9 cellular contexts compared by ENCODE assay signal in genomic region chr15:63497642-63498100, GRCh38. TPM values are rescaled to one million over a fixed set of nuclear protein-coding genes. Genes with fewer than 3 reads are reported as not detected.
A peak's percentile ranks its signal among the peaks of the same experiment; 100 is the strongest.
DNase-seq lines count a peak whose midpoint lies in the region; ATAC-seq and TF ChIP-seq lines count a peak whose summit lies in the region.
"Had no signal": no experiment of that assay in that cellular context is flagged by ENCODE, and none has a peak within 500 bp of the region (broad histone marks: within the 10 kb centered on the region; RNA-seq: fewer than 3 reads in every experiment).

No MANE protein-coding gene starts in this region.

- TF ChIP-seq CTCF in ascending aorta (IDR thresholded peaks at IDR 0.05) (no peak), chondrocyte (IDR thresholded peaks at IDR 0.05) (no peak)

- H3K27ac Mint-ChIP-seq in activated naive CD4-positive, alpha-beta T cell treated with anti-CD3 and anti-CD28 coated beads, Interleukin-2, amount 10 ng/mL, durations not matched to agents 7 days and 5 days = no peak overlapping the region
- H3K27ac Mint-ChIP-seq in chondrocyte (ENCODE audit: unreplicated experiment) = no peak overlapping the region
- H3K27ac Mint-ChIP-seq: activated naive CD8-positive, alpha-beta T cell had no signal

- H3K4me1 Mint-ChIP-seq in activated naive CD4-positive, alpha-beta T cell treated with anti-CD3 and anti-CD28 coated beads, Interleukin-2, amount 10 ng/mL, durations not matched to agents 7 days and 5 days = peaks cover 54% of the 10 kb centered on the region
- H3K4me1 Mint-ChIP-seq in chondrocyte (ENCODE audit: low read depth) = peaks cover 30% of the 10 kb centered on the region

- no peaks in the 10 kb centered on the region for H3K27me3 ChIP-seq in ascending aorta

- peak; percentile 36 for ATAC-seq in GM18498 (IDR thresholded peaks at IDR 0.05; ENCODE audit: unreplicated experiment)

- CTCF ChIA-PET in activated naive CD4-positive, alpha-beta T cell treated with anti-CD3 and anti-CD28 coated beads, Interleukin-2, amount 10 ng/mL, durations not matched to agents 7 days and 5 days (lab: Charles Lee) = interaction anchor here (0.7 to 4.7 kb wide), 13 partner anchors 8 to 101 kb away, joined by 3 to 52 read pairs (median 4); no protein-coding TSS in a partner anchor

- DNase-seq in SIG-M5 treated with dmso at 0.1 percent for 504 hours (lab: John Stamatoyannopoulos, UW; ENCODE audit: unreplicated experiment) (peak; percentile 96), pons (ENCODE audit: low spot score) (peak; percentile 78), ascending aorta (ENCODE audit: low spot score in 2 of 2) (no peak), chondrocyte (ENCODE audit: low spot score) (no peak), dermis blood vessel endothelial cell (no peak), GM03348 (ENCODE audit: low spot score) (no peak)
- peak; percentile 81 for DNase-seq in activated naive CD4-positive, alpha-beta T cell treated with anti-CD3 and anti-CD28 coated beads, Interleukin-2, amount 10 ng/mL, durations not matched to agents 7 days and 5 days

- no peaks in the 10 kb centered on the region for H3K9me3 ChIP-seq in ascending aorta

- peaks cover 3 to 15% of the 10 kb centered on the region in 2 donors for H3K4me1 ChIP-seq in ascending aorta

- H3K4me3 Mint-ChIP-seq in activated naive CD4-positive, alpha-beta T cell treated with anti-CD3 and anti-CD28 coated beads, Interleukin-2, amount 10 ng/mL, durations not matched to agents 7 days and 5 days = no peak overlapping the region
- H3K4me3 Mint-ChIP-seq in chondrocyte (ENCODE audit: unreplicated experiment) = no peak overlapping the region
- H3K4me3 Mint-ChIP-seq: activated naive CD8-positive, alpha-beta T cell had no signal

- H3K4me3 ChIP-seq in ascending aorta = no peak overlapping the region

- no peaks in the 10 kb centered on the region for H3K36me3 ChIP-seq in ascending aorta

- no peaks in the 10 kb centered on the region for H3K27me3 Mint-ChIP-seq in activated naive CD4-positive, alpha-beta T cell treated with anti-CD3 and anti-CD28 coated beads, Interleukin-2, amount 10 ng/mL, durations not matched to agents 7 days and 5 days
- H3K27me3 Mint-ChIP-seq in chondrocyte (ENCODE audit: low read depth) = peaks cover 7% of the 10 kb centered on the region
- H3K27me3 Mint-ChIP-seq: activated naive CD8-positive, alpha-beta T cell had no signal

- peaks cover 5% of the 10 kb centered on the region for H3K36me3 Mint-ChIP-seq in activated naive CD4-positive, alpha-beta T cell treated with anti-CD3 and anti-CD28 coated beads, Interleukin-2, amount 10 ng/mL, durations not matched to agents 7 days and 5 days
- H3K36me3 Mint-ChIP-seq in chondrocyte (ENCODE audit: low read depth) = no peaks in the 10 kb centered on the region
- H3K36me3 Mint-ChIP-seq: activated naive CD8-positive, alpha-beta T cell had no signal

- H3K9me3 Mint-ChIP-seq in activated naive CD4-positive, alpha-beta T cell treated with anti-CD3 and anti-CD28 coated beads, Interleukin-2, amount 10 ng/mL, durations not matched to agents 7 days and 5 days = no peaks in the 10 kb centered on the region
- no peaks in the 10 kb centered on the region for H3K9me3 Mint-ChIP-seq in chondrocyte (ENCODE audit: low read depth)

- intact Hi-C loops in ascending aorta (cut with DNase I) = no loop called here

- no peak overlapping the region for H3K27ac ChIP-seq in ascending aorta

RNA-seq across cellular contexts. Expression of gene USP3, which starts 6.7 kb away (rescaled TPM):
- total RNA-seq in ascending aorta (61.9 TPM), chondrocyte (27.6 to 30.6 TPM (median 28.7 TPM) in 3 replicates), dermis blood vessel endothelial cell (39.7 and 47.6 TPM in 2 replicates)

Comparison
In these comparisons a context has a peak if more than half of its experiments do, and no peak if none do; other contexts are left out.
1. DNase-seq: peak in SIG-M5 treated with dmso at 0.1 percent for 504 hours (single experiment), activated naive CD4-positive, alpha-beta T cell treated with anti-CD3 and anti-CD28 coated beads, Interleukin-2, amount 10 ng/mL, durations not matched to agents 7 days and 5 days (single experiment) and pons (single experiment); none in ascending aorta (0 of 2), chondrocyte (single experiment), dermis blood vessel endothelial cell (single experiment) and GM03348 (single experiment).